ENCODE assay signal across 8 cellular contexts in the genomic region with DNA sequence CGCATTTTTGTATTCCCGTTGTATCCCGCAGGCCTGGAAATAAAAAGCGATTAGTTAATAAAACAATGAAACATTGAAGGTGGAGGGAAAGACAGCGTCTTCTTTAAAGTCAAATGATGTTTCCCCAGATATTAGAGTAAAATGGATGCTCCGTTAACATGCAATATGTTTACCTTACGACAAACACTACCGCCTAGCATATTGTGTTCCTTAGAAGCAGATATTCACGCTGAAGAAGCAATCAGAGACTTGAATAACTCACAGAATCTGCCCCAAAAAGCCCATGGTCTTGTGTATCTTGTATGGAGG. TPM values are rescaled to one million over a fixed set of nuclear protein-coding genes. Genes with fewer than 3 reads are reported as not detected.
DNase-seq lines count a peak whose midpoint lies in the region; ATAC-seq lines count a peak whose summit lies in the region.

No MANE protein-coding gene starts in this region.

- H3K4me1 ChIP-seq in subcutaneous abdominal adipose tissue (ENCODE audit: control insufficient read depth in 5 of 5, insufficient read depth in 5 of 5, low read length in 5 of 5), result peaks cover 10 to 35% (median 34%) of the 10 kb centered on the region in 5 donors

- peak overlapping the region in 4 of 5 donors; percentile 85 to 91 (median 89) for H3K9ac ChIP-seq in subcutaneous abdominal adipose tissue (ENCODE audit: low read length in 5 of 5)

- H3K4me3 Mint-ChIP-seq in T-helper 1 cell treated with Interleukin-12 subunit alpha and Interleukin-12 subunit beta and Interleukin-4 antibody, amounts not matched to agents 30 μg/mL and 1 μg/mL, for 36 hours, result peak overlapping the region; percentile 95
- peak overlapping the region; percentile 99 for H3K4me3 Mint-ChIP-seq in activated naive CD8-positive, alpha-beta T cell
- peak overlapping the region; percentile 94 to 100 (median 100) for H3K4me3 Mint-ChIP-seq in immature natural killer cell

- DNase-seq in T-helper 1 cell (no peak), immature natural killer cell (no peak), NCI-H774 (lab: John Stamatoyannopoulos, UW) (no peak)

- peaks cover 5 to 30% (median 27%) of the 10 kb centered on the region in 5 donors for H3K36me3 ChIP-seq in subcutaneous abdominal adipose tissue (ENCODE audit: control insufficient read depth in 5 of 5, insufficient read depth in 5 of 5, low read length in 5 of 5)

- ATAC-seq in GM18517 (IDR thresholded peaks at IDR 0.05; ENCODE audit: unreplicated experiment), result no peak
- no peak for ATAC-seq in HG03196 (IDR thresholded peaks at IDR 0.05; ENCODE audit: unreplicated experiment)

- peak overlapping the region; percentile 90 for H3K27ac ChIP-seq in subcutaneous abdominal adipose tissue (ENCODE audit: low read depth, low read length)

- H3K36me3 Mint-ChIP-seq in T-helper 1 cell treated with Interleukin-12 subunit alpha and Interleukin-12 subunit beta and Interleukin-4 antibody, amounts not matched to agents 30 μg/mL and 1 μg/mL, for 36 hours (ENCODE audit: low read depth), result peaks cover 25% of the 10 kb centered on the region
- peaks cover 5% of the 10 kb centered on the region for H3K36me3 Mint-ChIP-seq in activated naive CD8-positive, alpha-beta T cell
- peaks cover 5 to 16% (median 14%) of the 10 kb centered on the region in 3 donors for H3K36me3 Mint-ChIP-seq in immature natural killer cell

- H3K4me1 Mint-ChIP-seq in T-helper 1 cell treated with Interleukin-12 subunit alpha and Interleukin-12 subunit beta and Interleukin-4 antibody, amounts not matched to agents 30 μg/mL and 1 μg/mL, for 36 hours (ENCODE audit: low read depth), result peaks cover 65% of the 10 kb centered on the region
- H3K4me1 Mint-ChIP-seq in activated naive CD8-positive, alpha-beta T cell (ENCODE audit: low read depth), result peaks cover 73% of the 10 kb centered on the region
- peaks cover 70 to 82% of the 10 kb centered on the region in 2 donors for H3K4me1 Mint-ChIP-seq in immature natural killer cell

- no peaks in the 10 kb centered on the region for H3K9me3 ChIP-seq in subcutaneous abdominal adipose tissue (ENCODE audit: control insufficient read depth in 5 of 5, low read length in 5 of 5)

- H3K27me3 Mint-ChIP-seq in T-helper 1 cell treated with Interleukin-12 subunit alpha and Interleukin-12 subunit beta and Interleukin-4 antibody, amounts not matched to agents 30 μg/mL and 1 μg/mL, for 36 hours (ENCODE audit: low read depth), result no peaks in the 10 kb centered on the region
- H3K27me3 Mint-ChIP-seq in activated naive CD8-positive, alpha-beta T cell, result no peaks in the 10 kb centered on the region
- peaks cover 0 to 4% (median 0%) of the 10 kb centered on the region in 3 donors for H3K27me3 Mint-ChIP-seq in immature natural killer cell (ENCODE audit: low read depth in 3 of 3)

- peak overlapping the region; percentile 95 for H3K27ac Mint-ChIP-seq in T-helper 1 cell treated with Interleukin-12 subunit alpha and Interleukin-12 subunit beta and Interleukin-4 antibody, amounts not matched to agents 30 μg/mL and 1 μg/mL, for 36 hours
- peak overlapping the region; percentile 100 for H3K27ac Mint-ChIP-seq in activated naive CD8-positive, alpha-beta T cell
- peak overlapping the region; percentile 98 to 100 (median 99) for H3K27ac Mint-ChIP-seq in immature natural killer cell

- H3K9me3 Mint-ChIP-seq in T-helper 1 cell treated with Interleukin-12 subunit alpha and Interleukin-12 subunit beta and Interleukin-4 antibody, amounts not matched to agents 30 μg/mL and 1 μg/mL, for 36 hours, result no peaks in the 10 kb centered on the region
- no peaks in the 10 kb centered on the region for H3K9me3 Mint-ChIP-seq in activated naive CD8-positive, alpha-beta T cell (ENCODE audit: low read depth)
- H3K9me3 Mint-ChIP-seq in immature natural killer cell, result no peaks in the 10 kb centered on the region

- peak overlapping the region; percentile 72 to 98 (median 97) for H3K4me3 ChIP-seq in subcutaneous abdominal adipose tissue (ENCODE audit: low read depth in 1 of 5, low read length in 5 of 5)

- H3K27me3 ChIP-seq in subcutaneous abdominal adipose tissue (ENCODE audit: control insufficient read depth in 5 of 5, insufficient read depth in 4 of 5, low read length in 5 of 5), result no peaks in the 10 kb centered on the region

RNA-seq across cellular contexts. Expression of a gene that starts 0.6 kb away (rescaled TPM):
- polyA plus RNA-seq in immature natural killer cell, result 10 to 100 TPM; 38.7 to 68.0 (median 49.6) TPM

RNA-seq across cellular contexts. Expression of a gene that starts 11.7 kb away (rescaled TPM):
- polyA plus RNA-seq in immature natural killer cell, result 10 to 100 TPM; 18.2 to 30.1 (median 21.9) TPM

RNA-seq across cellular contexts. Expression of a gene that starts 18.6 kb away (rescaled TPM):
- polyA plus RNA-seq in immature natural killer cell, result 10 to 100 TPM in 2 of 3 donors, 1 to 10 TPM in 1; 9.0 to 25.5 (median 14.7) TPM

RNA-seq across cellular contexts. Expression of a gene that starts 21.0 kb away (rescaled TPM):
- polyA plus RNA-seq in immature natural killer cell, result under 1 TPM in 2 of 3 donors, not detected in 1; 0.10 to 0.29 TPM

RNA-seq across cellular contexts. Expression of a gene that starts 24.1 kb away (rescaled TPM):
- 100 to 1,000 TPM; 174 to 219 (median 186) TPM for polyA plus RNA-seq in immature natural killer cell
